9 cellular contexts compared by ENCODE assay signal in genomic region chr12:64915242-64915641, GRCh38.
"Had no signal": no experiment of that assay in that cellular context is flagged by ENCODE, and none has a peak within 500 bp of the region (broad histone marks: within the 10 kb centered on the region; RNA-seq: fewer than 3 reads in every experiment).

No MANE protein-coding gene starts in this region.

- H2AFZ ChIP-seq: GM23248 had no signal

- FAIRE-seq: H54, HTR-8/SVneo had no signal

- H3K9ac ChIP-seq: GM23248, KMS-11 had no signal

- H3K4me2 ChIP-seq: KMS-11 had no signal

- H3K4me3 ChIP-seq: GM23248 had no signal

- DNase-seq: GM23248, GOT3, H9, HCEC 1CT, IMR-90, KBM-7 had no signal

- H3K27ac ChIP-seq: GM23248, KMS-11 had no signal
